Comparison of ENCODE assay signal across 8 cellular contexts in the genomic region with DNA sequence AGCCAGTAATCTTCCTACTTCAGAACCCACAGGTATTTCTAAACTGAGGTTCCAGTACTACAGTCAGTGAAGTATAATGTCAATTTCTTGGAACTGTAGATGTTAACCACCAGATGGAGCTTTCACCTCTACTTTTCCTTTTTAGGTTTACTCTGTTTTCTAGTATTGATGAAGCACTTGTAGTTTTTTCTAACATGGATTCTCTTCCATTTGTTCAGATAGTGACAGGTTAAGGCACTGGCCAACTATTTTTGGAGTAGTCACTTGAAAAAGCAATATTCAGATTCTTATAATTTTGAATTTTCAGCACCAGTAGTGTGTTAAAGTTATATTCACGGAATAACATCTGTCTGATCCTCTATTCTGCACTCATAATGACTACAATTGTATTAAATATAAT. TPM values are rescaled to one million over a fixed set of nuclear protein-coding genes. Genes with fewer than 3 reads are reported as not detected.
A peak's percentile ranks its signal among the peaks of the same experiment; 100 is the strongest.
DNase-seq lines count a peak whose midpoint lies in the region; ATAC-seq, FAIRE-seq and TF ChIP-seq lines count a peak whose summit lies in the region.

No MANE protein-coding gene starts in this region.

- no peaks in the 10 kb centered on the region for H3K27me3 ChIP-seq in astrocyte (ENCODE audit: insufficient read depth, low read length)
- no peaks in the 10 kb centered on the region for H3K27me3 ChIP-seq in right lobe of liver
- no peaks in the 10 kb centered on the region for H3K27me3 ChIP-seq in MG63

- H3K27ac Mint-ChIP-seq in astrocyte (ENCODE audit: unreplicated experiment) = no peak overlapping the region

- no peak for FAIRE-seq in astrocyte (lab: Jason Lieb, UNC)

- H4K20me1 ChIP-seq in astrocyte (ENCODE audit: insufficient read depth, low read length) = no peaks in the 10 kb centered on the region

- intact Hi-C loops in right lobe of liver (cut with DNase I) = no loop called here

- H3K27me3 Mint-ChIP-seq in astrocyte (ENCODE audit: low read depth, unreplicated experiment) = no peaks in the 10 kb centered on the region

- H3K9ac ChIP-seq in astrocyte (ENCODE audit: low read length) = no peak overlapping the region

- WGBS in right lobe of liver (ENCODE audit: insufficient coverage, low coverage, low lambda C conversion rate, missing lambda C conversion rate) = 92% methylated on average over 1 of the region's 1 CpG

- TF ChIP-seq POLR2A in right lobe of liver (IDR thresholded peaks at IDR 0.05) = no peak

- H3K4me1 Mint-ChIP-seq in astrocyte (ENCODE audit: low read depth, unreplicated experiment) = peaks cover 4% of the 10 kb centered on the region

- peak; percentile 70 for TF ChIP-seq CTCF in C4-2B (conservative IDR thresholded peaks at IDR 0.05)
- peak; percentile 42 for TF ChIP-seq CTCF in astrocyte (IDR thresholded peaks at IDR 0.05; ENCODE audit: insufficient read depth, low read depth, low read length)
- peak; percentile 49 to 59 (median 56) for TF ChIP-seq CTCF in right lobe of liver (IDR thresholded peaks at IDR 0.05)

- H3K9me3 Mint-ChIP-seq in astrocyte (ENCODE audit: unreplicated experiment) = no peaks in the 10 kb centered on the region

- no peak overlapping the region for H3K27ac ChIP-seq in C4-2B
- H3K27ac ChIP-seq in astrocyte (ENCODE audit: low read depth, low read length) = no peak overlapping the region
- no peak overlapping the region for H3K27ac ChIP-seq in right lobe of liver

- no peak overlapping the region for H3K4me3 Mint-ChIP-seq in astrocyte (ENCODE audit: unreplicated experiment)

- H3K36me3 Mint-ChIP-seq in astrocyte (ENCODE audit: low read depth, unreplicated experiment) = no peaks in the 10 kb centered on the region

- peak; percentile 29 for ATAC-seq in GM19035 (IDR thresholded peaks at IDR 0.05; ENCODE audit: unreplicated experiment)
- ATAC-seq in right lobe of liver = peak in 2 of 4 donors; percentile 23 to 25
- no peak for ATAC-seq in GM21723 (IDR thresholded peaks at IDR 0.05; ENCODE audit: unreplicated experiment)
- ATAC-seq in HG03439 (IDR thresholded peaks at IDR 0.05; ENCODE audit: unreplicated experiment) = no peak

- H3K4me3 ChIP-seq in astrocyte (ENCODE audit: insufficient read depth, low read depth, low read length) = no peak overlapping the region
- H3K4me3 ChIP-seq in right lobe of liver = no peak overlapping the region
- H3K4me3 ChIP-seq in MG63 = no peak overlapping the region

- H3K36me3 ChIP-seq in astrocyte (ENCODE audit: insufficient read depth, low read length) (no peaks in the 10 kb centered on the region), right lobe of liver (no peaks in the 10 kb centered on the region), MG63 (no peaks in the 10 kb centered on the region)

- H2AFZ ChIP-seq in astrocyte (ENCODE audit: low read depth, low read length) = no peak overlapping the region

- H3K9me3 ChIP-seq in astrocyte (ENCODE audit: insufficient read depth, low read depth, low read length) (no peaks in the 10 kb centered on the region), right lobe of liver (no peaks in the 10 kb centered on the region), MG63 (no peaks in the 10 kb centered on the region)

- DNase-seq in NCI-H1105 treated with DMSO at 0.1 percent for 48 hours (lab: John Stamatoyannopoulos, UW) (peak; percentile 64), astrocyte (ENCODE audit: low read depth) (peak; percentile 39), right lobe of liver (no peak), MG63 (no peak)

- H3K4me1 ChIP-seq in astrocyte (ENCODE audit: insufficient read depth, low read length) = no peaks in the 10 kb centered on the region
- peaks cover 0 to 9% (median 4%) of the 10 kb centered on the region in 4 donors for H3K4me1 ChIP-seq in right lobe of liver

- no peak overlapping the region for H3K4me2 ChIP-seq in astrocyte (ENCODE audit: low read length)

- peaks cover 19% of the 10 kb centered on the region for H3K79me2 ChIP-seq in astrocyte (ENCODE audit: insufficient read depth, low read length)

RNA-seq across cellular contexts. Expression of gene SEC23A, which starts 4.6 kb away (rescaled TPM):
- 229 and 235 TPM in 2 replicates for total RNA-seq in astrocyte
- 100 to 1,000 TPM in 2 of 6 experiments, 10 to 100 TPM in 4; 69.2 to 107 (median 88.1) TPM for total RNA-seq in right lobe of liver
- 86.8 and 125 TPM in 2 replicates for total RNA-seq in MG63 (2014; rRNA removed; shearing (Covaris generic); ENCODE audit: low replicate concordance)

RNA-seq across cellular contexts. Expression of gene GEMIN2, which starts 6.5 kb away (rescaled TPM):
- total RNA-seq in astrocyte (12.4 and 16.5 TPM in 2 replicates), right lobe of liver (1 to 10 TPM; 3.4 to 9.9 (median 6.0) TPM)
- 30.3 and 33.7 TPM in 2 replicates for total RNA-seq in MG63 (2014; rRNA removed; shearing (Covaris generic); ENCODE audit: low replicate concordance)

Comparison
In these comparisons a context has a peak if more than half of its experiments do, and no peak if none do; other contexts are left out.
1. DNase-seq: peak in NCI-H1105 treated with DMSO at 0.1 percent for 48 hours (single experiment) and astrocyte (single experiment); none in right lobe of liver (0 of 3) and MG63 (single experiment).
2. Peak in every context shown above with its lines, with median percentiles within 50 percentile points of each other: CTCF ChIP-seq.